In genomic region chr4:105461221-105462041, GRCh38 we compare ENCODE assay signal across 16 cellular contexts. TPM values are rescaled to one million over a fixed set of nuclear protein-coding genes. Genes with fewer than 3 reads are reported as not detected.
A peak's percentile ranks its signal among the peaks of the same experiment; 100 is the strongest.
DNase-seq lines count a peak whose midpoint lies in the region; TF ChIP-seq lines count a peak whose summit lies in the region.
"Had no signal": no experiment of that assay in that cellular context is flagged by ENCODE, and none has a peak within 500 bp of the region (broad histone marks: within the 10 kb centered on the region; RNA-seq: fewer than 3 reads in every experiment).

No MANE protein-coding gene starts in this region.

- DNase-seq in SIG-M5 treated with dmso at 0.1 percent for 504 hours (lab: John Stamatoyannopoulos, UW; ENCODE audit: unreplicated experiment) (peak; percentile 80), SIG-M5 (lab: John Stamatoyannopoulos, UW) (no peak), NB4 (ENCODE audit: low read depth) (peak; percentile 94), stomach (peak; percentile 42), Peyer's patch (no peak)
- DNase-seq in stimulated activated CD4-positive, alpha-beta T cell treated with anti-CD3 and anti-CD28 coated beads, Interleukin-2, amount 100 ng/mL, for 48 hours = no peak
- DNase-seq in activated CD4-positive, alpha-beta T cell treated with anti-CD3 and anti-CD28 coated beads for 48 hours = no peak
- DNase-seq: activated CD4-positive, alpha-beta T cell treated with anti-CD3 and anti-CD28 coated beads, Interleukin-2, amount 10 ng/mL, durations not matched to agents 24 days and 14 days; activated naive CD4-positive, alpha-beta T cell treated with Interleukin-2 at 50 U/mL for 16 hours; effector CD4-positive, alpha-beta T cell; Right ventricle myocardium superior; stimulated activated CD4-positive, alpha-beta T cell treated with anti-CD3 and anti-CD28 coated beads, Interleukin-12 subunit alpha, Interleukin-12 subunit beta, amount 100 ng/mL, for 4 hours had no signal

- peaks cover 0 to 22% (median 7%) of the 10 kb centered on the region in 4 donors for H3K4me1 ChIP-seq in stomach
- H3K4me1 ChIP-seq in Peyer's patch = no peaks in the 10 kb centered on the region

- no peak for TF ChIP-seq EP300 in stomach (IDR thresholded peaks at IDR 0.05)

- H3K27ac Mint-ChIP-seq in dendritic cell treated with granulocyte-macrophage colony-stimulating factor and Interleukin-4, amounts not matched to agents 40 ng/mL and 50 ng/mL, for 4 days = peak overlapping the region; percentile 79
- H3K27ac Mint-ChIP-seq: activated CD4-positive, alpha-beta T cell treated with anti-CD3 and anti-CD28 coated beads, Interleukin-2, amount 10 ng/mL, durations not matched to agents 24 days and 14 days; nephron; stimulated activated effector memory CD8-positive, alpha-beta T cell treated with anti-CD3 and anti-CD28 coated beads, Interleukin-12 subunit alpha, Interleukin-12 subunit beta, amount 100 ng/mL, for 72 hours had no signal

- H3K4me3 Mint-ChIP-seq in dendritic cell treated with granulocyte-macrophage colony-stimulating factor and Interleukin-4, amounts not matched to agents 40 ng/mL and 50 ng/mL, for 4 days = peak overlapping the region; percentile 30
- H3K4me3 Mint-ChIP-seq: activated CD4-positive, alpha-beta T cell treated with anti-CD3 and anti-CD28 coated beads, Interleukin-2, amount 10 ng/mL, durations not matched to agents 24 days and 14 days; nephron; stimulated activated effector memory CD8-positive, alpha-beta T cell treated with anti-CD3 and anti-CD28 coated beads, Interleukin-12 subunit alpha, Interleukin-12 subunit beta, amount 100 ng/mL, for 72 hours had no signal

- H3K27ac ChIP-seq in stomach (peak overlapping the region in 3 of 5 donors; percentile 25 to 58 (median 34)), Peyer's patch (no peak overlapping the region)
- H3K27ac ChIP-seq: 22Rv1 had no signal

- H3K4me1 Mint-ChIP-seq in dendritic cell treated with granulocyte-macrophage colony-stimulating factor and Interleukin-4, amounts not matched to agents 40 ng/mL and 50 ng/mL, for 4 days (ENCODE audit: low read depth) = peaks cover 51% of the 10 kb centered on the region
- H3K4me1 Mint-ChIP-seq: nephron had no signal

- TF ChIP-seq POLR2A in NB4 (IDR thresholded peaks at IDR 0.05; ENCODE audit: extremely low read depth, insufficient read length) = no peak
- TF ChIP-seq POLR2A in stomach (IDR thresholded peaks at IDR 0.05) = no peak
- TF ChIP-seq POLR2A in Peyer's patch (IDR thresholded peaks at IDR 0.05) = no peak

- H3K36me3 ChIP-seq in stomach (peaks cover 0 to 21% (median 13%) of the 10 kb centered on the region in 4 donors), Peyer's patch (peaks cover 0 to 3% (median 0%) of the 10 kb centered on the region in 3 donors)

- H3K9me3 ChIP-seq in stomach = no peaks in the 10 kb centered on the region
- H3K9me3 ChIP-seq in Peyer's patch = no peaks in the 10 kb centered on the region

- no peaks in the 10 kb centered on the region for H3K27me3 Mint-ChIP-seq in dendritic cell treated with granulocyte-macrophage colony-stimulating factor and Interleukin-4, amounts not matched to agents 40 ng/mL and 50 ng/mL, for 4 days
- H3K27me3 Mint-ChIP-seq: activated CD4-positive, alpha-beta T cell treated with anti-CD3 and anti-CD28 coated beads, Interleukin-2, amount 10 ng/mL, durations not matched to agents 24 days and 14 days had no signal

- 35 to 55% (median 48%) methylated on average over 10 of the region's 10 CpGs for WGBS in stomach, 5 donors

- H3K36me3 Mint-ChIP-seq in dendritic cell treated with granulocyte-macrophage colony-stimulating factor and Interleukin-4, amounts not matched to agents 40 ng/mL and 50 ng/mL, for 4 days (ENCODE audit: low read depth) = peaks cover 57% of the 10 kb centered on the region

- peaks cover 38% of the 10 kb centered on the region for H3K9me3 Mint-ChIP-seq in dendritic cell treated with granulocyte-macrophage colony-stimulating factor and Interleukin-4, amounts not matched to agents 40 ng/mL and 50 ng/mL, for 4 days

- intact Hi-C loops in dendritic cell treated with granulocyte-macrophage colony-stimulating factor and Interleukin-4, amounts not matched to agents 40 ng/mL and 50 ng/mL, for 4 days (cut with micrococcal nuclease) = loop anchor here (1.0 kb wide), 1 partner anchor 10 kb away; no protein-coding TSS in a partner anchor
- intact Hi-C loops in stomach (cut with DNase I; ENCODE audit: low total_unique reads) = no loop called here

- H3K4me3 ChIP-seq in NB4 (ENCODE audit: low read depth, low read length) (peak overlapping the region; percentile 32), stomach (no peak overlapping the region), Peyer's patch (no peak overlapping the region)

- TF ChIP-seq CTCF in NB4 (IDR thresholded peaks at IDR 0.05; ENCODE audit: low read depth, low read length) (no peak), stomach (IDR thresholded peaks at IDR 0.05) (no peak), Peyer's patch (IDR thresholded peaks at IDR 0.05) (no peak)

- H3K27me3 ChIP-seq in stomach (no peaks in the 10 kb centered on the region), Peyer's patch (no peaks in the 10 kb centered on the region)

RNA-seq across cellular contexts. Expression of gene PPA2, which starts 12.4 kb away (rescaled TPM):
- total RNA-seq in stomach (100 to 1,000 TPM in 3 of 5 donors, 10 to 100 TPM in 2; 10.5 to 473 (median 132) TPM), Peyer's patch (100 to 1,000 TPM in 3 of 4 donors, 10 to 100 TPM in 1; 58.4 to 140 (median 104) TPM)
- 10 to 100 TPM; 46.4 to 96.2 (median 74.6) TPM for polyA plus RNA-seq in stomach

Comparison
In these comparisons a context has a peak if more than half of its experiments do, and no peak if none do; other contexts are left out.
1. DNase-seq: peak in SIG-M5 treated with dmso at 0.1 percent for 504 hours (single experiment), NB4 (single experiment) and stomach (single experiment); none in SIG-M5 (single experiment), stimulated activated CD4-positive, alpha-beta T cell treated with anti-CD3 and anti-CD28 coated beads, Interleukin-2, amount 100 ng/mL, for 48 hours (0 of 2), Peyer's patch (0 of 3) and activated CD4-positive, alpha-beta T cell treated with anti-CD3 and anti-CD28 coated beads for 48 hours (single experiment).
2. H3K27ac ChIP-seq: peak in stomach (3 of 5); none in Peyer's patch (0 of 4).